ENCODE assay signal across 29 cellular contexts in genomic region chr7:83466187-83466923, GRCh38.
"Had no signal": no experiment of that assay in that cellular context is flagged by ENCODE, and none has a peak within 500 bp of the region (broad histone marks: within the 10 kb centered on the region; RNA-seq: fewer than 3 reads in every experiment).

No MANE protein-coding gene starts in this region.

- H3K27ac ChIP-seq: adrenal gland, KMS-11, SK-N-MC had no signal

- H3K4me3 ChIP-seq: adrenal gland, SK-N-MC had no signal

- ATAC-seq: activated T-helper 17 cell treated with anti-CD3 and anti-CD28 coated beads, Interleukin-2, amount 50 U/mL, for 72 hours; Right ventricle myocardium inferior; T-cell had no signal

- H3K36me3 ChIP-seq: adrenal gland had no signal

- H3K4me1 ChIP-seq: adrenal gland had no signal

- H3K9me3 ChIP-seq: adrenal gland had no signal

- FAIRE-seq: bronchial epithelial cell, TTC549 had no signal

- H3K4me3 Mint-ChIP-seq: activated CD4-positive, alpha-beta memory T cell treated with anti-CD3 and anti-CD28 coated beads, Interleukin-2, amount 10 ng/mL, durations not matched to agents 7 days and 5 days; activated naive CD8-positive, alpha-beta T cell treated with anti-CD3 and anti-CD28 coated beads, Interleukin-2, amount 10 ng/mL, durations not matched to agents 7 days and 5 days; activated T-helper 17 cell treated with anti-CD3 and anti-CD28 coated beads, Interleukin-2, amount 50 U/mL, for 72 hours; T-cell had no signal

- H3K9me3 Mint-ChIP-seq: activated naive CD8-positive, alpha-beta T cell treated with anti-CD3 and anti-CD28 coated beads, Interleukin-2, amount 10 ng/mL, durations not matched to agents 7 days and 5 days had no signal

- H3K27me3 ChIP-seq: adrenal gland had no signal

- H3K27ac Mint-ChIP-seq: activated CD4-positive, alpha-beta memory T cell treated with anti-CD3 and anti-CD28 coated beads, Interleukin-2, amount 10 ng/mL, durations not matched to agents 7 days and 5 days; activated naive CD8-positive, alpha-beta T cell treated with anti-CD3 and anti-CD28 coated beads, Interleukin-2, amount 10 ng/mL, durations not matched to agents 7 days and 5 days; activated T-helper 17 cell treated with anti-CD3 and anti-CD28 coated beads, Interleukin-2, amount 50 U/mL, for 72 hours; T-cell had no signal

- H3K4me1 Mint-ChIP-seq: activated CD4-positive, alpha-beta memory T cell treated with anti-CD3 and anti-CD28 coated beads, Interleukin-2, amount 10 ng/mL, durations not matched to agents 7 days and 5 days; activated naive CD8-positive, alpha-beta T cell treated with anti-CD3 and anti-CD28 coated beads, Interleukin-2, amount 10 ng/mL, durations not matched to agents 7 days and 5 days; activated T-helper 17 cell treated with anti-CD3 and anti-CD28 coated beads, Interleukin-2, amount 50 U/mL, for 72 hours; T-cell had no signal

- H3K9ac ChIP-seq: KMS-11 had no signal

- H3K27me3 Mint-ChIP-seq: activated CD4-positive, alpha-beta memory T cell treated with anti-CD3 and anti-CD28 coated beads, Interleukin-2, amount 10 ng/mL, durations not matched to agents 7 days and 5 days; activated naive CD8-positive, alpha-beta T cell treated with anti-CD3 and anti-CD28 coated beads, Interleukin-2, amount 10 ng/mL, durations not matched to agents 7 days and 5 days; activated T-helper 17 cell treated with anti-CD3 and anti-CD28 coated beads, Interleukin-2, amount 50 U/mL, for 72 hours; T-cell had no signal

- H3K36me3 Mint-ChIP-seq: activated naive CD8-positive, alpha-beta T cell treated with anti-CD3 and anti-CD28 coated beads, Interleukin-2, amount 10 ng/mL, durations not matched to agents 7 days and 5 days; T-cell had no signal

- DNase-seq: activated CD4-positive, alpha-beta memory T cell treated with anti-CD3 and anti-CD28 coated beads, Interleukin-2, amount 10 ng/mL, durations not matched to agents 7 days and 5 days; activated CD4-positive, alpha-beta T cell treated with anti-CD3 and anti-CD28 coated beads, Interleukin-2, amount 50 U/mL, for 1 hour; activated CD4-positive, CD25-positive, alpha-beta regulatory T cell; activated gamma-delta T cell; activated naive CD4-positive, alpha-beta T cell treated with anti-CD3 and anti-CD28 coated beads, Interleukin-2, amount 50 U/mL, for 16 hours; activated naive CD8-positive, alpha-beta T cell treated with anti-CD3 and anti-CD28 coated beads, Interleukin-2, amount 10 ng/mL, durations not matched to agents 7 days and 5 days; activated T-cell treated with anti-CD3 and anti-CD28 coated beads for 4 hours; activated T-cell treated with anti-CD3 and anti-CD28 coated beads, Interleukin-2, amount 50 U/mL, for 48 hours; adrenal gland; aorta; central memory CD4-positive, alpha-beta T cell; NCI-H1092; NCI-H1417; NCI-H1930; NCI-H2107; NCI-H2171 treated with DMSO at 0.1 percent for 48 hours; NCI-H226; NCI-H526 treated with DMSO at 0.1 percent for 48 hours; NCI-H82; RPMI8226; T-cell; T-helper 2 cell; T1000 had no signal
